ENCODE assay signal across 1 cellular context in genomic region chr1:18480315-18481189, GRCh38.
TF ChIP-seq lines count a peak whose summit lies in the region.

TSS of gene KLHDC7A (plus strand) at chr1:18480930. CDS start at chr1:18480982, 52 bp downstream.

TF ChIP-seq in HepG2, 621 proteins besides CTCF, POLR2A, EP300 and RAD21 (continued from another document and continues in another):
- no peak for TF ChIP-seq ZNF318 (CRISPR knock-in tag; IDR thresholded peaks at IDR 0.05)
- no peak for TF ChIP-seq ZNF777 (CRISPR knock-in tag; IDR thresholded peaks at IDR 0.05)
- TF ChIP-seq ZNF33B (CRISPR knock-in tag; IDR thresholded peaks at IDR 0.05) = peak; percentile 77; the same call in 1 of the 2 replicates
- TF ChIP-seq, protein P1, sequence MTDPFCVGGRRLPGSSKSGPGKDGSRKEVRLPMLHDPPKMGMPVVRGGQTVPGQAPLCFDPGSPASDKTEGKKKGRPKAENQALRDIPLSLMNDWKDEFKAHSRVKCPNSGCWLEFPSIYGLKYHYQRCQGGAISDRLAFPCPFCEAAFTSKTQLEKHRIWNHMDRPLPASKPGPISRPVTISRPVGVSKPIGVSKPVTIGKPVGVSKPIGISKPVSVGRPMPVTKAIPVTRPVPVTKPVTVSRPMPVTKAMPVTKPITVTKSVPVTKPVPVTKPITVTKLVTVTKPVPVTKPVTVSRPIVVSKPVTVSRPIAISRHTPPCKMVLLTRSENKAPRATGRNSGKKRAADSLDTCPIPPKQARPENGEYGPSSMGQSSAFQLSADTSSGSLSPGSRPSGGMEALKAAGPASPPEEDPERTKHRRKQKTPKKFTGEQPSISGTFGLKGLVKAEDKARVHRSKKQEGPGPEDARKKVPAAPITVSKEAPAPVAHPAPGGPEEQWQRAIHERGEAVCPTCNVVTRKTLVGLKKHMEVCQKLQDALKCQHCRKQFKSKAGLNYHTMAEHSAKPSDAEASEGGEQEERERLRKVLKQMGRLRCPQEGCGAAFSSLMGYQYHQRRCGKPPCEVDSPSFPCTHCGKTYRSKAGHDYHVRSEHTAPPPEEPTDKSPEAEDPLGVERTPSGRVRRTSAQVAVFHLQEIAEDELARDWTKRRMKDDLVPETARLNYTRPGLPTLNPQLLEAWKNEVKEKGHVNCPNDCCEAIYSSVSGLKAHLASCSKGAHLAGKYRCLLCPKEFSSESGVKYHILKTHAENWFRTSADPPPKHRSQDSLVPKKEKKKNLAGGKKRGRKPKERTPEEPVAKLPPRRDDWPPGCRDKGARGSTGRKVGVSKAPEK (CRISPR knock-in tag; IDR thresholded peaks at IDR 0.05; ENCODE audit: borderline replicate concordance) = no peak
- TF ChIP-seq SAP130 (CRISPR knock-in tag; IDR thresholded peaks at IDR 0.05; ENCODE audit: low read depth) = peak; percentile 73
- TF ChIP-seq ZNF562 (CRISPR knock-in tag; IDR thresholded peaks at IDR 0.05; ENCODE audit: borderline replicate concordance) = no peak
- TF ChIP-seq, protein P2, sequence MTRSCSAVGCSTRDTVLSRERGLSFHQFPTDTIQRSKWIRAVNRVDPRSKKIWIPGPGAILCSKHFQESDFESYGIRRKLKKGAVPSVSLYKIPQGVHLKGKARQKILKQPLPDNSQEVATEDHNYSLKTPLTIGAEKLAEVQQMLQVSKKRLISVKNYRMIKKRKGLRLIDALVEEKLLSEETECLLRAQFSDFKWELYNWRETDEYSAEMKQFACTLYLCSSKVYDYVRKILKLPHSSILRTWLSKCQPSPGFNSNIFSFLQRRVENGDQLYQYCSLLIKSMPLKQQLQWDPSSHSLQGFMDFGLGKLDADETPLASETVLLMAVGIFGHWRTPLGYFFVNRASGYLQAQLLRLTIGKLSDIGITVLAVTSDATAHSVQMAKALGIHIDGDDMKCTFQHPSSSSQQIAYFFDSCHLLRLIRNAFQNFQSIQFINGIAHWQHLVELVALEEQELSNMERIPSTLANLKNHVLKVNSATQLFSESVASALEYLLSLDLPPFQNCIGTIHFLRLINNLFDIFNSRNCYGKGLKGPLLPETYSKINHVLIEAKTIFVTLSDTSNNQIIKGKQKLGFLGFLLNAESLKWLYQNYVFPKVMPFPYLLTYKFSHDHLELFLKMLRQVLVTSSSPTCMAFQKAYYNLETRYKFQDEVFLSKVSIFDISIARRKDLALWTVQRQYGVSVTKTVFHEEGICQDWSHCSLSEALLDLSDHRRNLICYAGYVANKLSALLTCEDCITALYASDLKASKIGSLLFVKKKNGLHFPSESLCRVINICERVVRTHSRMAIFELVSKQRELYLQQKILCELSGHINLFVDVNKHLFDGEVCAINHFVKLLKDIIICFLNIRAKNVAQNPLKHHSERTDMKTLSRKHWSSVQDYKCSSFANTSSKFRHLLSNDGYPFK (CRISPR knock-in tag; IDR thresholded peaks at IDR 0.05; ENCODE audit: borderline replicate concordance) = peak; percentile 45; the same call in 1 of the 2 replicates
- no peak for TF ChIP-seq ZNF724P (CRISPR knock-in tag; IDR thresholded peaks at IDR 0.05; ENCODE audit: borderline replicate concordance)
- TF ChIP-seq, protein P3, sequence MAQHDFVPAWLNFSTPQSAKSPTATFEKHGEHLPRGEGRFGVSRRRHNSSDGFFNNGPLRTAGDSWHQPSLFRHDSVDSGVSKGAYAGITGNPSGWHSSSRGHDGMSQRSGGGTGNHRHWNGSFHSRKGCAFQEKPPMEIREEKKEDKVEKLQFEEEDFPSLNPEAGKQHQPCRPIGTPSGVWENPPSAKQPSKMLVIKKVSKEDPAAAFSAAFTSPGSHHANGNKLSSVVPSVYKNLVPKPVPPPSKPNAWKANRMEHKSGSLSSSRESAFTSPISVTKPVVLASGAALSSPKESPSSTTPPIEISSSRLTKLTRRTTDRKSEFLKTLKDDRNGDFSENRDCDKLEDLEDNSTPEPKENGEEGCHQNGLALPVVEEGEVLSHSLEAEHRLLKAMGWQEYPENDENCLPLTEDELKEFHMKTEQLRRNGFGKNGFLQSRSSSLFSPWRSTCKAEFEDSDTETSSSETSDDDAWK (CRISPR knock-in tag; IDR thresholded peaks at IDR 0.05) = no peak
- TF ChIP-seq ZNF691 (CRISPR knock-in tag; IDR thresholded peaks at IDR 0.05; ENCODE audit: borderline replicate concordance, low read depth) = 0 out of 2 replicates have a peak, but pooled peaks have one; percentile 61
- 0 out of 2 replicates have a peak, but pooled peaks have one; percentile 29 for TF ChIP-seq HDAC2 (CRISPR knock-in tag; IDR thresholded peaks at IDR 0.05)
- TF ChIP-seq SP5 (CRISPR knock-in tag; IDR thresholded peaks at IDR 0.05; ENCODE audit: borderline replicate concordance, low read depth) = 0 out of 2 replicates have a peak, but pooled peaks have one; percentile 16
- no peak for TF ChIP-seq KDM3A (CRISPR knock-in tag; IDR thresholded peaks at IDR 0.05; ENCODE audit: low read depth)
- TF ChIP-seq ZNF614 (CRISPR knock-in tag; IDR thresholded peaks at IDR 0.05; ENCODE audit: borderline replicate concordance) = peak; percentile 52; the same call in 1 of the 2 replicates
- TF ChIP-seq TBP (CRISPR knock-in tag; IDR thresholded peaks at IDR 0.05) = no peak
- no peak for TF ChIP-seq HOXA9 (CRISPR knock-in tag; IDR thresholded peaks at IDR 0.05; ENCODE audit: borderline replicate concordance)
- TF ChIP-seq, protein P4, sequence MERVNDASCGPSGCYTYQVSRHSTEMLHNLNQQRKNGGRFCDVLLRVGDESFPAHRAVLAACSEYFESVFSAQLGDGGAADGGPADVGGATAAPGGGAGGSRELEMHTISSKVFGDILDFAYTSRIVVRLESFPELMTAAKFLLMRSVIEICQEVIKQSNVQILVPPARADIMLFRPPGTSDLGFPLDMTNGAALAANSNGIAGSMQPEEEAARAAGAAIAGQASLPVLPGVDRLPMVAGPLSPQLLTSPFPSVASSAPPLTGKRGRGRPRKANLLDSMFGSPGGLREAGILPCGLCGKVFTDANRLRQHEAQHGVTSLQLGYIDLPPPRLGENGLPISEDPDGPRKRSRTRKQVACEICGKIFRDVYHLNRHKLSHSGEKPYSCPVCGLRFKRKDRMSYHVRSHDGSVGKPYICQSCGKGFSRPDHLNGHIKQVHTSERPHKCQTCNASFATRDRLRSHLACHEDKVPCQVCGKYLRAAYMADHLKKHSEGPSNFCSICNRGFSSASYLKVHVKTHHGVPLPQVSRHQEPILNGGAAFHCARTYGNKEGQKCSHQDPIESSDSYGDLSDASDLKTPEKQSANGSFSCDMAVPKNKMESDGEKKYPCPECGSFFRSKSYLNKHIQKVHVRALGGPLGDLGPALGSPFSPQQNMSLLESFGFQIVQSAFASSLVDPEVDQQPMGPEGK (CRISPR knock-in tag; IDR thresholded peaks at IDR 0.05) = peak; percentile 78
- no peak for TF ChIP-seq MLLT10 (CRISPR knock-in tag; IDR thresholded peaks at IDR 0.05)
- peak; percentile 62 for TF ChIP-seq ELF1 (CRISPR knock-in tag; IDR thresholded peaks at IDR 0.05)
- no peak for TF ChIP-seq ZSCAN12 (CRISPR knock-in tag; IDR thresholded peaks at IDR 0.05)
- no peak for TF ChIP-seq ZNF33A (CRISPR knock-in tag; IDR thresholded peaks at IDR 0.05; ENCODE audit: borderline replicate concordance)
- TF ChIP-seq ZMYM4 (CRISPR knock-in tag; IDR thresholded peaks at IDR 0.05) = no peak
- TF ChIP-seq ZNF768 (CRISPR knock-in tag; IDR thresholded peaks at IDR 0.05) = peak; percentile 36; the same call in 1 of the 2 replicates
- TF ChIP-seq, protein P5, sequence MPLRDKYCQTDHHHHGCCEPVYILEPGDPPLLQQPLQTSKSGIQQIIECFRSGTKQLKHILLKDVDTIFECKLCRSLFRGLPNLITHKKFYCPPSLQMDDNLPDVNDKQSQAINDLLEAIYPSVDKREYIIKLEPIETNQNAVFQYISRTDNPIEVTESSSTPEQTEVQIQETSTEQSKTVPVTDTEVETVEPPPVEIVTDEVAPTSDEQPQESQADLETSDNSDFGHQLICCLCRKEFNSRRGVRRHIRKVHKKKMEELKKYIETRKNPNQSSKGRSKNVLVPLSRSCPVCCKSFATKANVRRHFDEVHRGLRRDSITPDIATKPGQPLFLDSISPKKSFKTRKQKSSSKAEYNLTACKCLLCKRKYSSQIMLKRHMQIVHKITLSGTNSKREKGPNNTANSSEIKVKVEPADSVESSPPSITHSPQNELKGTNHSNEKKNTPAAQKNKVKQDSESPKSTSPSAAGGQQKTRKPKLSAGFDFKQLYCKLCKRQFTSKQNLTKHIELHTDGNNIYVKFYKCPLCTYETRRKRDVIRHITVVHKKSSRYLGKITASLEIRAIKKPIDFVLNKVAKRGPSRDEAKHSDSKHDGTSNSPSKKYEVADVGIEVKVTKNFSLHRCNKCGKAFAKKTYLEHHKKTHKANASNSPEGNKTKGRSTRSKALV (CRISPR knock-in tag; IDR thresholded peaks at IDR 0.05) = peak; percentile 40; the same call in 1 of the 2 replicates
- TF ChIP-seq ZBTB43 (CRISPR knock-in tag; conservative IDR thresholded peaks at IDR 0.05) = no peak
- peak; percentile 37; the same call in 1 of the 2 replicates for TF ChIP-seq HNF4G (IDR thresholded peaks at IDR 0.05; ENCODE audit: borderline replicate concordance, low read depth, low read length)
- TF ChIP-seq HNF4G (CRISPR knock-in tag; IDR thresholded peaks at IDR 0.05; ENCODE audit: borderline replicate concordance, low read depth) = no peak
- no peak; the same call in 1 of the 2 replicates for TF ChIP-seq ZSCAN21 (CRISPR knock-in tag; IDR thresholded peaks at IDR 0.05; ENCODE audit: borderline replicate concordance)
- 0 out of 2 replicates have a peak, but pooled peaks have one; percentile 58 for TF ChIP-seq ZSCAN25 (CRISPR knock-in tag; IDR thresholded peaks at IDR 0.05)
- peak; percentile 43; the same call in 1 of the 2 replicates for TF ChIP-seq SAFB2 (CRISPR knock-in tag; IDR thresholded peaks at IDR 0.05; ENCODE audit: borderline replicate concordance, low read depth)
- no peak for TF ChIP-seq ZNF577 (CRISPR knock-in tag; IDR thresholded peaks at IDR 0.05; ENCODE audit: borderline replicate concordance, low read depth)
